ENCODE assay signal across 1 cellular context in the genomic region with DNA sequence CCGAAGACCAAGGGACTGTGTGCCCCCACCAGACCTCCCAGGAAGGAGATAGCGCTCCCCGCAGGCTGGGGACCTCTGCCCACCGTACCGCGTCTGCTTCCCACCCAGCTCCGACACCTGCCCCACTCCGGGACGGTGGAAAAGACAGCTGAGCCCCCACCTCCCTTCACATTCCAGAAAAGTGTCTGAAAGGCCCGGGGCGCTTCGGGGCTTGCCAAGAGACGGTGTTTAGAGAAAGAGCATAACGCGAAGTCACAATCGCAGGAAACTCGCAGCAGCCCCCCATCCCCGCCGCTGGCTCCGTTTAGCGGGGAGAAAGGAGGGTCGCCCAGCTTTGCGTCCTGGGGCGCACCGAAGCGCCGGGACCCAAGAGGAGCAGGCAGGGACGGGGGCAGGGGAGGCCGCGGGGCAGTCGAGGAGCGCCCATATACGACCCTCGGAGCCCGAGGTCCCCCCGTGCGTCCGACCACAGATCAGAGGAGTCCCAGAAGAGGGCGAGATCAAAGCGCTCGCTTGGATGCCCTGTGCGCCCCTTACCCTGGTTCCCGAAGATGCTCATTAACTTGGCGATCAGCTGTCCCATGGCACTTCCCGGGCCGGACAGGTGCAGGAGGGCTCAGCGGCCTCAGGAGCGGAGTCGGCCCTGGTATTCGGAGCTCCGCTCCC.
TF ChIP-seq lines count a peak whose summit lies in the region.

No MANE protein-coding gene starts in this region.

TF ChIP-seq in HCT116, 20 proteins besides CTCF, POLR2A, EP300 and RAD21 (continued from another document):
- TF ChIP-seq SIN3A (IDR thresholded peaks at IDR 0.05; ENCODE audit: low read depth), result no peak
- no peak for TF ChIP-seq SRF (IDR thresholded peaks at IDR 0.05; ENCODE audit: low read depth)
- no peak for TF ChIP-seq EZH2 (IDR thresholded peaks at IDR 0.05)
- TF ChIP-seq JUND (IDR thresholded peaks at IDR 0.05), result no peak
